14 cellular contexts compared by ENCODE assay signal in the genomic region with DNA sequence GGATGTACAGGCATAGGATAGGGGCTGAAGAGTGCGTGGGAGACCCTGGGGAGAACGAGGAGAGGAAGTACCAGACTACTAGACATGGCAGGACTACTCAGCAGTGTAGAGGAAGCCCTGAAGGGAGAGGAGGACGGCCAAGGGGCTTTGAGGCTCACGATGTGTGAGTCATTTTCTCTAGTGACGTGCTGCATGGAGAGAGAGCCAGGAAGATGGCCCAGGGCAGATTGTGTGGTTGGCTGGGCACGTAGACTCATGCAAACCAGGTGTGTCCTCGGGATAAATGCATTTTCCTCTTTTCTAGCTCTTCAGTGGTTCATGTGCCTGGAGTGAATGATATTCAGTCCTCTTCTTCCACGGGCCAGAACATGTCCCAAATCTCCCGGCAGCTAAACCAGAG.
A peak's percentile ranks its signal among the peaks of the same experiment; 100 is the strongest.
DNase-seq lines count a peak whose midpoint lies in the region; ATAC-seq and TF ChIP-seq lines count a peak whose summit lies in the region.
"Had no signal": no experiment of that assay in that cellular context is flagged by ENCODE, and none has a peak within 500 bp of the region (broad histone marks: within the 10 kb centered on the region; RNA-seq: fewer than 3 reads in every experiment).

No MANE protein-coding gene starts in this region.

- H3K27ac ChIP-seq in BLaER1 (no peak overlapping the region), right atrium auricular region (no peak overlapping the region)
- H3K27ac ChIP-seq: thoracic aorta had no signal

- peaks cover 44% of the 10 kb centered on the region for H3K36me3 ChIP-seq in BLaER1
- H3K36me3 ChIP-seq in right atrium auricular region, result no peaks in the 10 kb centered on the region
- H3K36me3 ChIP-seq: HAP-1 had no signal

- no peaks in the 10 kb centered on the region for H3K27me3 ChIP-seq in BLaER1
- H3K27me3 ChIP-seq in right atrium auricular region, result no peaks in the 10 kb centered on the region
- H3K27me3 ChIP-seq: dorsolateral prefrontal cortex had no signal

- H3K4me2 ChIP-seq in BLaER1, result peak overlapping the region; percentile 59

- H3K9me3 ChIP-seq in BLaER1 (no peaks in the 10 kb centered on the region), right atrium auricular region (no peaks in the 10 kb centered on the region)
- H3K9me3 ChIP-seq: HAP-1, thoracic aorta had no signal

- ATAC-seq in GM21825 (IDR thresholded peaks at IDR 0.05; ENCODE audit: unreplicated experiment), result no peak

- no peaks in the 10 kb centered on the region; the same call in 1 of the 2 replicates for H4K20me1 ChIP-seq in BLaER1

- TF ChIP-seq CTCF in right atrium auricular region (IDR thresholded peaks at IDR 0.05), result no peak

- H3K9ac ChIP-seq in BLaER1, result no peak overlapping the region

- H3K4me1 ChIP-seq in BLaER1 (peaks cover 22% of the 10 kb centered on the region), right atrium auricular region (no peaks in the 10 kb centered on the region)
- H3K4me1 ChIP-seq: HAP-1 had no signal

- no peak overlapping the region for H3K4me3 ChIP-seq in BLaER1
- H3K4me3 ChIP-seq in right atrium auricular region, result no peak overlapping the region
- H3K4me3 ChIP-seq: dorsolateral prefrontal cortex, HAP-1, thoracic aorta had no signal

- DNase-seq in M059J (ENCODE audit: low read depth), result peak; percentile 97
- peak; percentile 33 for DNase-seq in brain pericyte (ENCODE audit: low read depth, low spot score)
- DNase-seq in kidney tubule cell (ENCODE audit: low spot score), result peak; percentile 69
- DNase-seq in activated gamma-delta T cell treated with Interleukin-2 at 50 U/mL for 16 hours, result no peak
- no peak for DNase-seq in right atrium auricular region (ENCODE audit: low spot score)
- DNase-seq in DMS53 treated with DMSO at 0.1 percent for 48 hours (lab: John Stamatoyannopoulos, UW; ENCODE audit: unreplicated experiment), result no peak
- DNase-seq: Calu3, NCI-H1436 treated with DMSO at 0.1 percent for 48 hours, posterior cingulate gyrus had no signal

Comparison
In these comparisons a context has a peak if more than half of its experiments do, and no peak if none do; other contexts are left out.
1. DNase-seq: peak in M059J (single experiment), brain pericyte (single experiment) and kidney tubule cell (single experiment); none in activated gamma-delta T cell treated with Interleukin-2 at 50 U/mL for 16 hours (single experiment), right atrium auricular region (single experiment) and DMS53 treated with DMSO at 0.1 percent for 48 hours (single experiment).